11 cellular contexts compared by ENCODE assay signal in the genomic region with DNA sequence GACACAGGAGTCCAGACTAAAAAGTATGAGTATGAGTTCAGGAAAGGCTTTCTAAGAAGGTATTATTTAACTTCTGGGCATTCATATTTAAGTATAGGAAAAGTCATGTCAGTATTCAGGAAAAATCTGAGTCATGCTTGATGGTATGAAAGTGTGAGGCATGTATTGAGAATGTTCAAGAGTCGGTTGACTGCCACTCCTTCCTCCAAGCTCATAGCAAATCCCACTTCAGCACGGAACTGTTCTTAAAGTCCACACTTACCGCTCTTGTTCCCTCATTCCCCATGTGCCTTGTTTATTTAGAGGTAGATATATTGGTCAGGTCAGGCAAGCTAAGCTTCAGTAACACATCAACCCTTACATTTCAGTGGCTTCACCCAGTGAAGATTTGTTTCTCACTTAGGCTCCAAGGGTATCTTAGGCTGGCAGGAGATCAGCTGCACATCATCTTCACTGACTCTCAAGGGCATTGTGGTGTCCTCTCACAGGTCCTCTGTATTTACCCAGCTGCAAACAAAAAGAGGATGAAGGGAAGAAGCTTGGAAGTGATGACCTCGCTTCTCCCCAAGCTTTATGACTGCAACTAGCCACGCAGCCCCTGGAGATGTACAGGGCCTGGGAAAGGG.
DNase-seq lines count a peak whose midpoint lies in the region; ATAC-seq and TF ChIP-seq lines count a peak whose summit lies in the region.
"Had no signal": no experiment of that assay in that cellular context is flagged by ENCODE, and none has a peak within 500 bp of the region (broad histone marks: within the 10 kb centered on the region; RNA-seq: fewer than 3 reads in every experiment).

No MANE protein-coding gene starts in this region.

- DNase-seq in HK-2 (ENCODE audit: unreplicated experiment) (peak; percentile 14), adipocyte (ENCODE audit: low read depth) (peak; percentile 86), foreskin keratinocyte (peak; percentile 81 to 91), smooth muscle cell of the brain vasculature (ENCODE audit: low read depth, low spot score) (peak; percentile 44), NCI-H774 (lab: John Stamatoyannopoulos, UW) (no peak)
- DNase-seq in activated naive CD4-positive, alpha-beta T cell treated with Interleukin-2 at 50 U/mL for 16 hours = no peak
- DNase-seq: activated CD8-positive, alpha-beta T cell treated with anti-CD3 and anti-CD28 coated beads, Interleukin-2, amount 10 ng/mL, durations not matched to agents 7 days and 5 days; effector CD4-positive, alpha-beta T cell; NCI-H187 had no signal

- H3K4me3 ChIP-seq in adipocyte (ENCODE audit: low read length) = no peak overlapping the region

- peak overlapping the region; percentile 60 for H3K27ac ChIP-seq in foreskin keratinocyte

- no peak overlapping the region for H3K9ac ChIP-seq in adipocyte (ENCODE audit: low read length)

- no peaks in the 10 kb centered on the region for H3K9me3 ChIP-seq in adipocyte (ENCODE audit: control insufficient read depth, low read length)

- H3K27me3 ChIP-seq in adipocyte (replicated peaks; ENCODE audit: control insufficient read depth, insufficient read depth, low read length) (no peaks in the 10 kb centered on the region), foreskin keratinocyte (no peaks in the 10 kb centered on the region)

- H3K4me1 ChIP-seq in adipocyte (ENCODE audit: control insufficient read depth, insufficient read depth, low read length) (no peaks in the 10 kb centered on the region), foreskin keratinocyte (peaks cover 10% of the 10 kb centered on the region)

- no peaks in the 10 kb centered on the region for H3K36me3 ChIP-seq in adipocyte (ENCODE audit: control insufficient read depth, insufficient read depth, low read length, severe bottlenecking)

- peak; percentile 99 for ATAC-seq in foreskin keratinocyte
- no peak for ATAC-seq in GM18517 (IDR thresholded peaks at IDR 0.05; ENCODE audit: unreplicated experiment)
- ATAC-seq: activated CD8-positive, alpha-beta T cell treated with anti-CD3 and anti-CD28 coated beads, Interleukin-2, amount 10 ng/mL, durations not matched to agents 7 days and 5 days; stimulated activated memory B cell treated with anti-CD40 and anti-IgM and Interleukin-4, amounts not matched to agents 10 μg/mL and 1 μg/mL and 100 μg/mL, for 72 hours had no signal

- no peak for TF ChIP-seq CTCF in foreskin keratinocyte (conservative IDR thresholded peaks at IDR 0.05)

Comparison
In these comparisons a context has a peak if more than half of its experiments do, and no peak if none do; other contexts are left out.
1. DNase-seq: peak in HK-2 (single experiment), adipocyte (single experiment), foreskin keratinocyte (2 of 2) and smooth muscle cell of the brain vasculature (single experiment); none in NCI-H774 (single experiment) and activated naive CD4-positive, alpha-beta T cell treated with Interleukin-2 at 50 U/mL for 16 hours (single experiment).